Comparison of ENCODE assay signal across 20 cellular contexts in genomic region chr1:202587859-202588480, GRCh38.
DNase-seq lines count a peak whose midpoint lies in the region; ATAC-seq, FAIRE-seq and TF ChIP-seq lines count a peak whose summit lies in the region.
"Had no signal": no experiment of that assay in that cellular context is flagged by ENCODE, and none has a peak within 500 bp of the region (broad histone marks: within the 10 kb centered on the region; RNA-seq: fewer than 3 reads in every experiment).

No MANE protein-coding gene starts in this region.

- in situ Hi-C loops in transverse colon (cut with MboI; ENCODE audit: low pct_ligation_motif_present in 1 of 4, low pct_unique_long_range_greater_than_20kb in 1 of 4, low sequenced_read_pairs in 3 of 4), result no loop called here

- H3K27ac Mint-ChIP-seq in endothelial cell (ENCODE audit: unreplicated experiment), result peak overlapping the region; percentile 33

- H3K4me1 ChIP-seq in SK-N-SH (ENCODE audit: control insufficient read depth in 1 of 2, insufficient read depth in 2 of 2, low read depth in 1 of 2, low read length in 1 of 2) (peaks cover 33 to 50% of the 10 kb centered on the region in 2 experiments), muscle layer of duodenum (ENCODE audit: control insufficient read depth in 1 of 2, insufficient read depth in 2 of 2, low read length in 2 of 2) (peaks cover 13 to 32% of the 10 kb centered on the region in 2 donors), transverse colon (peaks cover 8 to 46% (median 19%) of the 10 kb centered on the region in 4 donors)

- H2AFZ ChIP-seq in SK-N-SH (ENCODE audit: low read depth), result no peak overlapping the region

- H3K27me3 ChIP-seq in SK-N-SH (ENCODE audit: insufficient read depth) (no peaks in the 10 kb centered on the region), muscle layer of duodenum (ENCODE audit: low read depth, low read length) (no peaks in the 10 kb centered on the region), transverse colon (no peaks in the 10 kb centered on the region)
- H3K27me3 ChIP-seq: pancreas had no signal

- H3K9me3 ChIP-seq in SK-N-SH, result no peaks in the 10 kb centered on the region
- H3K9me3 ChIP-seq in muscle layer of duodenum (ENCODE audit: control insufficient read depth in 1 of 2, low read length in 2 of 2), result no peaks in the 10 kb centered on the region
- no peaks in the 10 kb centered on the region for H3K9me3 ChIP-seq in transverse colon
- H3K9me3 ChIP-seq: pancreas had no signal

- no peak overlapping the region for H3K4me3 Mint-ChIP-seq in endothelial cell (ENCODE audit: unreplicated experiment)
- H3K4me3 Mint-ChIP-seq: CD8-positive, alpha-beta memory T cell had no signal

- no peaks in the 10 kb centered on the region for H3K36me3 Mint-ChIP-seq in endothelial cell (ENCODE audit: low read depth, unreplicated experiment)

- no peak for TF ChIP-seq RAD21 in SK-N-SH (IDR thresholded peaks at IDR 0.05; ENCODE audit: low read length)

- no peak for FAIRE-seq in RCC 7860 (lab: Jason Lieb, UNC)
- FAIRE-seq: GM18507, pancreas had no signal

- intact Hi-C loops in transverse colon (cut with DNase I; ENCODE audit: low total_unique reads), result no loop called here

- no peak for ATAC-seq in SK-N-SH treated with all-trans-retinoic acid at 6 μM for 48 hours

- peaks cover 15% of the 10 kb centered on the region for H3F3A ChIP-seq in SK-N-SH (replicated peaks; ENCODE audit: insufficient read depth)

- TF ChIP-seq CTCF in SK-N-SH (IDR thresholded peaks at IDR 0.05) (no peak), endothelial cell (IDR thresholded peaks at IDR 0.05; ENCODE audit: unreplicated experiment) (no peak), transverse colon (IDR thresholded peaks at IDR 0.05) (no peak)

- H3K9me2 ChIP-seq in SK-N-SH, result no peaks in the 10 kb centered on the region

- POLR2A ChIA-PET in SK-N-SH (lab: Yijun Ruan, JAX), result interaction anchor here (2.2 kb wide), 1 partner anchor 13 kb away, joined by 5 read pairs; no protein-coding TSS in a partner anchor

- peak overlapping the region; percentile 30; the same call in 1 of the 2 replicates for H3K9ac ChIP-seq in SK-N-SH

- CTCF ChIA-PET in SK-N-SH (lab: Yijun Ruan, JAX), result interaction anchor here (0.6 to 7.7 kb wide), 6 partner anchors 10 to 382 kb away, joined by 3 to 57 read pairs (median 8); no protein-coding TSS in a partner anchor

- no peak for DNase-seq in SK-N-SH
- no peak for DNase-seq in endothelial cell (ENCODE audit: low spot score)
- DNase-seq in transverse colon, result no peak
- DNase-seq in superior temporal gyrus (ENCODE audit: extremely low spot score), result no peak
- no peak for DNase-seq in RCC 7860 (ENCODE audit: low spot score)
- DNase-seq in SK-N-DZ (ENCODE audit: low spot score), result no peak
- DNase-seq: activated CD4-positive, alpha-beta T cell treated with anti-CD3 and anti-CD28 coated beads, Interleukin-2, amount 50 U/mL, for 4 hours; CD8-positive, alpha-beta memory T cell; effector CD8-positive, alpha-beta T cell; GDM1; HCEC 1CT; NCI-H2171; pancreas; stimulated activated CD4-positive, alpha-beta T cell treated with anti-CD3 and anti-CD28 coated beads, Interleukin-4, amount 100 ng/mL, for 24 hours; stimulated activated naive CD4-positive, alpha-beta T cell had no signal

- H3K36me3 ChIP-seq in SK-N-SH (replicated peaks in 1 of 2; ENCODE audit: control insufficient read depth in 1 of 2, insufficient read depth in 2 of 2, low read length in 1 of 2), result peaks cover 0 to 6% of the 10 kb centered on the region in 2 experiments
- peaks cover 14 to 18% of the 10 kb centered on the region in 2 donors for H3K36me3 ChIP-seq in muscle layer of duodenum (ENCODE audit: control insufficient read depth in 1 of 2, insufficient read depth in 2 of 2, low read length in 2 of 2)
- H3K36me3 ChIP-seq in transverse colon, result peaks cover 0 to 14% (median 3%) of the 10 kb centered on the region in 4 donors
- H3K36me3 ChIP-seq: pancreas had no signal

- no peak for TF ChIP-seq EP300 in SK-N-SH (IDR thresholded peaks at IDR 0.05; ENCODE audit: borderline replicate concordance in 1 of 2, low read depth in 1 of 2, low read length in 1 of 2)
- no peak for TF ChIP-seq EP300 in transverse colon (IDR thresholded peaks at IDR 0.05; ENCODE audit: low read depth)

- 41% methylated on average over 1 of the region's 1 CpG for WGBS in SK-N-SH (ENCODE audit: low lambda C conversion rate)
- WGBS in transverse colon (ENCODE audit: low coverage in 1 of 2), 2 donors, result 0% methylated on average over 1 of the region's 1 CpG; no CpG with 5 or more reads in 1 of the 2 donors

- no peak overlapping the region for H3K4me3 ChIP-seq in SK-N-SH (ENCODE audit: low read depth in 2 of 2, low read length in 1 of 2)
- no peak overlapping the region for H3K4me3 ChIP-seq in muscle layer of duodenum (ENCODE audit: low read depth in 1 of 2, low read length in 2 of 2)
- no peak overlapping the region for H3K4me3 ChIP-seq in transverse colon
- H3K4me3 ChIP-seq: lung, pancreas had no signal

- H3K27me3 Mint-ChIP-seq in endothelial cell (ENCODE audit: unreplicated experiment), result no peaks in the 10 kb centered on the region
- H3K27me3 Mint-ChIP-seq: CD8-positive, alpha-beta memory T cell had no signal

- no peaks in the 10 kb centered on the region for H3K9me3 Mint-ChIP-seq in endothelial cell (ENCODE audit: unreplicated experiment)
- H3K9me3 Mint-ChIP-seq: CD8-positive, alpha-beta memory T cell had no signal

- H3K4me1 Mint-ChIP-seq in endothelial cell (ENCODE audit: unreplicated experiment), result peaks cover 31% of the 10 kb centered on the region
- H3K4me1 Mint-ChIP-seq: CD8-positive, alpha-beta memory T cell had no signal

- peak overlapping the region; percentile 82 to 95; a peak in 3 of 4 replicates for H3K27ac ChIP-seq in SK-N-SH (ENCODE audit: low read depth in 2 of 2, low read length in 1 of 2)
- H3K27ac ChIP-seq in muscle layer of duodenum (ENCODE audit: low read length), result peak overlapping the region; percentile 92
- H3K27ac ChIP-seq in transverse colon, result peak overlapping the region; percentile 75 to 87 (median 82)
- H3K27ac ChIP-seq: 22Rv1 had no signal

- no peak for TF ChIP-seq POLR2A in transverse colon (IDR thresholded peaks at IDR 0.05)

- no peaks in the 10 kb centered on the region for H3K79me2 ChIP-seq in SK-N-SH (ENCODE audit: insufficient read depth)

- H4K20me1 ChIP-seq in SK-N-SH (ENCODE audit: insufficient read depth), result no peaks in the 10 kb centered on the region

- peak overlapping the region; percentile 60; the same call in 1 of the 2 replicates for H3K4me2 ChIP-seq in SK-N-SH

TF ChIP-seq in SK-N-SH, 30 proteins besides CTCF, POLR2A, EP300 and RAD21 (continues in another document):
- TF ChIP-seq, protein P1, sequence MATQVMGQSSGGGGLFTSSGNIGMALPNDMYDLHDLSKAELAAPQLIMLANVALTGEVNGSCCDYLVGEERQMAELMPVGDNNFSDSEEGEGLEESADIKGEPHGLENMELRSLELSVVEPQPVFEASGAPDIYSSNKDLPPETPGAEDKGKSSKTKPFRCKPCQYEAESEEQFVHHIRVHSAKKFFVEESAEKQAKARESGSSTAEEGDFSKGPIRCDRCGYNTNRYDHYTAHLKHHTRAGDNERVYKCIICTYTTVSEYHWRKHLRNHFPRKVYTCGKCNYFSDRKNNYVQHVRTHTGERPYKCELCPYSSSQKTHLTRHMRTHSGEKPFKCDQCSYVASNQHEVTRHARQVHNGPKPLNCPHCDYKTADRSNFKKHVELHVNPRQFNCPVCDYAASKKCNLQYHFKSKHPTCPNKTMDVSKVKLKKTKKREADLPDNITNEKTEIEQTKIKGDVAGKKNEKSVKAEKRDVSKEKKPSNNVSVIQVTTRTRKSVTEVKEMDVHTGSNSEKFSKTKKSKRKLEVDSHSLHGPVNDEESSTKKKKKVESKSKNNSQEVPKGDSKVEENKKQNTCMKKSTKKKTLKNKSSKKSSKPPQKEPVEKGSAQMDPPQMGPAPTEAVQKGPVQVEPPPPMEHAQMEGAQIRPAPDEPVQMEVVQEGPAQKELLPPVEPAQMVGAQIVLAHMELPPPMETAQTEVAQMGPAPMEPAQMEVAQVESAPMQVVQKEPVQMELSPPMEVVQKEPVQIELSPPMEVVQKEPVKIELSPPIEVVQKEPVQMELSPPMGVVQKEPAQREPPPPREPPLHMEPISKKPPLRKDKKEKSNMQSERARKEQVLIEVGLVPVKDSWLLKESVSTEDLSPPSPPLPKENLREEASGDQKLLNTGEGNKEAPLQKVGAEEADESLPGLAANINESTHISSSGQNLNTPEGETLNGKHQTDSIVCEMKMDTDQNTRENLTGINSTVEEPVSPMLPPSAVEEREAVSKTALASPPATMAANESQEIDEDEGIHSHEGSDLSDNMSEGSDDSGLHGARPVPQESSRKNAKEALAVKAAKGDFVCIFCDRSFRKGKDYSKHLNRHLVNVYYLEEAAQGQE (IDR thresholded peaks at IDR 0.05; ENCODE audit: low read depth, low read length), result no peak
- TF ChIP-seq EZH2phosphoT487 (IDR thresholded peaks at IDR 0.05; ENCODE audit: borderline replicate concordance, low read depth) (no peak), SMC3 (IDR thresholded peaks at IDR 0.05; ENCODE audit: low read depth, low read length) (no peak)

TF ChIP-seq in SK-N-SH treated with all-trans-retinoic acid at 6 μM for 48 hours, 23 proteins besides CTCF, POLR2A, EP300 and RAD21 (continues in another document):
- TF ChIP-seq ESRRG (CRISPR knock-in tag; IDR thresholded peaks at IDR 0.05) (no peak), ZC3H10 (CRISPR knock-in tag; IDR thresholded peaks at IDR 0.05) (no peak), SNAI2 (CRISPR knock-in tag; IDR thresholded peaks at IDR 0.05) (no peak), ZNF8 (CRISPR knock-in tag; IDR thresholded peaks at IDR 0.05) (no peak), CSDC2 (CRISPR knock-in tag; IDR thresholded peaks at IDR 0.05) (no peak), GLIS3 (CRISPR knock-in tag; IDR thresholded peaks at IDR 0.05) (no peak)
